Comparison of ENCODE assay signal across 27 cellular contexts in the genomic region with DNA sequence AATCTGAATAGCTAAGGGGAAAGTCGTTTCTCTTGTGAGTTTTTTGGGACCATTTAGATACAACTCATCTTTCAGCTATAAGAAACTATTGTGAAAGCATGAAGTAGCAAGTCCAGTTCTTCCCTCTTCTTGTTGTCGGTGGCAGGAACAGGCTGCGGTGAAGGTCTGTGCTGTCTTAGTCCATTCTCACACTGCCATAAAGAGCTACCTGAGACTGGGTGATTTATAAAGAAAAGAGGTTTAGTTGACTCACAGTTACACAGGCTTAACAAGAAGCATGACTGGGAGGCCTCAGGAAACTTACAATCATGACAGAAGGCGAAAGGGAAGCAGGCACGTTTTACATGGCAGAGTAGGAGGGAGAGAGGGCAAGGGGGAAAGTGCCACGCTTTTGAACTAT.
"Had no signal": no experiment of that assay in that cellular context is flagged by ENCODE, and none has a peak within 500 bp of the region (broad histone marks: within the 10 kb centered on the region; RNA-seq: fewer than 3 reads in every experiment).

No MANE protein-coding gene starts in this region.

- H3K27me3 ChIP-seq: ascending aorta, brain microvascular endothelial cell, thyroid gland had no signal

- H3K4me1 ChIP-seq: adrenal gland, ascending aorta, thyroid gland had no signal

- H3K27me3 Mint-ChIP-seq: dendritic cell treated with granulocyte-macrophage colony-stimulating factor and Interleukin-4, amounts not matched to agents 40 ng/mL and 50 ng/mL, for 4 days had no signal

- H3K4me3 Mint-ChIP-seq: dendritic cell treated with granulocyte-macrophage colony-stimulating factor and Interleukin-4, amounts not matched to agents 40 ng/mL and 50 ng/mL, for 4 days; memory B cell; naive B cell; neural crest cell had no signal

- DNase-seq: activated CD8-positive, alpha-beta memory T cell treated with anti-CD3 and anti-CD28 coated beads, Interleukin-2, amount 50 U/mL, for 48 hours; activated naive CD4-positive, alpha-beta T cell treated with anti-CD3 and anti-CD28 coated beads, Interleukin-2, amount 50 U/mL, for 16 hours; adrenal gland; brain microvascular endothelial cell; caudate nucleus; effector CD4-positive, alpha-beta T cell; erythroblast; foreskin fibroblast; heart right ventricle; islet precursor cell; left colon; mucosa of descending colon; naive B cell; occipital lobe; SIG-M5; SK-N-SH; small intestine; stimulated activated CD4-positive, alpha-beta T cell treated with anti-CD3 and anti-CD28 coated beads, Interleukin-4, amount 100 ng/mL, for 24 hours; stimulated activated naive CD4-positive, alpha-beta T cell treated with Interleukin-2 at 50 U/mL for 16 hours; substantia nigra; thyroid gland had no signal

- H3K4me3 ChIP-seq: adrenal gland, ascending aorta, heart right ventricle, mucosa of descending colon, thyroid gland had no signal

- H3K4me1 Mint-ChIP-seq: memory B cell, naive B cell had no signal

- H3K9me2 ChIP-seq: SK-N-SH had no signal

- H3K9me3 Mint-ChIP-seq: dendritic cell treated with granulocyte-macrophage colony-stimulating factor and Interleukin-4, amounts not matched to agents 40 ng/mL and 50 ng/mL, for 4 days had no signal

- H3K27ac ChIP-seq: adrenal gland, ascending aorta, brain microvascular endothelial cell, heart right ventricle, thyroid gland, VCaP had no signal

- H3K36me3 ChIP-seq: adrenal gland, ascending aorta, brain microvascular endothelial cell, heart right ventricle, thyroid gland had no signal

- H3K36me3 Mint-ChIP-seq: memory B cell, naive B cell had no signal

- H3K4me2 ChIP-seq: SK-N-SH had no signal

- ATAC-seq: heart right ventricle, left colon, mucosa of descending colon, sciatic nerve had no signal

- H3K27ac Mint-ChIP-seq: dendritic cell treated with granulocyte-macrophage colony-stimulating factor and Interleukin-4, amounts not matched to agents 40 ng/mL and 50 ng/mL, for 4 days; memory B cell; naive B cell had no signal
